9 cellular contexts compared by ENCODE assay signal in genomic region chr13:23321534-23322241, GRCh38.
DNase-seq lines count a peak whose midpoint lies in the region; ATAC-seq and TF ChIP-seq lines count a peak whose summit lies in the region.
"Had no signal": no experiment of that assay in that cellular context is flagged by ENCODE, and none has a peak within 500 bp of the region (broad histone marks: within the 10 kb centered on the region; RNA-seq: fewer than 3 reads in every experiment).

No MANE protein-coding gene starts in this region.

- H3K27me3 Mint-ChIP-seq in activated CD4-positive, alpha-beta T cell treated with anti-CD3 and anti-CD28 coated beads, Interleukin-2, amount 10 ng/mL, durations not matched to agents 24 days and 14 days, result peaks cover 8% of the 10 kb centered on the region

- peak; percentile 84 for ATAC-seq in HG02798 (IDR thresholded peaks at IDR 0.05; ENCODE audit: poor library complexity, unreplicated experiment)

- H3K4me3 ChIP-seq in SJCRH30, result peak overlapping the region; percentile 35
- peak overlapping the region; percentile 34 to 56 (median 48) for H3K4me3 ChIP-seq in fibroblast of lung (replicated peaks in 1 of 4; ENCODE audit: control extremely low read depth in 1 of 4, insufficient read depth in 1 of 4, low read depth in 3 of 4, low read length in 4 of 4)
- H3K4me3 ChIP-seq in sigmoid colon, result peak overlapping the region in 3 of 4 donors; percentile 20 to 30 (median 28)

- intact Hi-C loops in activated CD4-positive, alpha-beta T cell treated with anti-CD3 and anti-CD28 coated beads, Interleukin-2, amount 10 ng/mL, durations not matched to agents 24 days and 14 days (cut with micrococcal nuclease), result loop anchor here (2.0 kb wide), 1 partner anchor 53 kb away; no protein-coding TSS in a partner anchor
- intact Hi-C loops in sigmoid colon (cut with DNase I), result no loop called here

- no peak for TF ChIP-seq CTCF in fibroblast of lung (conservative IDR thresholded peaks at IDR 0.05 in 1 of 2, IDR thresholded peaks at IDR 0.05 in 1 of 2; ENCODE audit: low read depth in 1 of 2, low read length in 2 of 2)
- TF ChIP-seq CTCF in sigmoid colon (IDR thresholded peaks at IDR 0.05), result no peak

- H3K36me3 Mint-ChIP-seq in activated CD4-positive, alpha-beta T cell treated with anti-CD3 and anti-CD28 coated beads, Interleukin-2, amount 10 ng/mL, durations not matched to agents 24 days and 14 days (ENCODE audit: low read depth), result no peaks in the 10 kb centered on the region

- H3K9me3 ChIP-seq in SJCRH30 (replicated peaks), result no peaks in the 10 kb centered on the region
- no peaks in the 10 kb centered on the region for H3K9me3 ChIP-seq in fibroblast of lung (ENCODE audit: control insufficient read depth, insufficient read depth, low read depth, low read length)
- no peaks in the 10 kb centered on the region for H3K9me3 ChIP-seq in sigmoid colon

- H3K27ac ChIP-seq in SJCRH30 (peak overlapping the region; percentile 92), fibroblast of lung (ENCODE audit: insufficient read depth, low read length) (peak overlapping the region; percentile 93), sigmoid colon (peak overlapping the region; percentile 15 to 62 (median 46))

- H3K27me3 ChIP-seq in SJCRH30 (no peaks in the 10 kb centered on the region), fibroblast of lung (ENCODE audit: control insufficient read depth, insufficient read depth, low read length) (no peaks in the 10 kb centered on the region), sigmoid colon (no peaks in the 10 kb centered on the region)

- peaks cover 37% of the 10 kb centered on the region for H3K4me1 Mint-ChIP-seq in activated CD4-positive, alpha-beta T cell treated with anti-CD3 and anti-CD28 coated beads, Interleukin-2, amount 10 ng/mL, durations not matched to agents 24 days and 14 days

- H3K4me3 Mint-ChIP-seq in activated CD4-positive, alpha-beta T cell treated with anti-CD3 and anti-CD28 coated beads, Interleukin-2, amount 10 ng/mL, durations not matched to agents 24 days and 14 days, result peak overlapping the region; percentile 70

- peak; percentile 73 for DNase-seq in activated CD4-positive, alpha-beta T cell treated with anti-CD3 and anti-CD28 coated beads, Interleukin-2, amount 10 ng/mL, durations not matched to agents 24 days and 14 days
- DNase-seq in activated CD4-positive, alpha-beta T cell treated with anti-CD3 and anti-CD28 coated beads, Interleukin-2, amount 50 U/mL, for 1 hour, result no peak
- DNase-seq in SJCRH30, result peak; percentile 83 to 87
- peak; percentile 90 to 98 for DNase-seq in fibroblast of lung (ENCODE audit: low read depth in 2 of 2)
- DNase-seq in sigmoid colon, result peak; percentile 76
- no peak for DNase-seq in D341Med (ENCODE audit: low spot score)
- no peak for DNase-seq in Kasumi-1 (lab: John Stamatoyannopoulos, UW)
- DNase-seq: DND-41 had no signal

- peak overlapping the region; percentile 23 for H3K27ac Mint-ChIP-seq in activated CD4-positive, alpha-beta T cell treated with anti-CD3 and anti-CD28 coated beads, Interleukin-2, amount 10 ng/mL, durations not matched to agents 24 days and 14 days

- H3K9me3 Mint-ChIP-seq in activated CD4-positive, alpha-beta T cell treated with anti-CD3 and anti-CD28 coated beads, Interleukin-2, amount 10 ng/mL, durations not matched to agents 24 days and 14 days, result no peaks in the 10 kb centered on the region

- no peak for TF ChIP-seq POLR2A in sigmoid colon (IDR thresholded peaks at IDR 0.05)

- peak overlapping the region; percentile 92 for H3K4me2 ChIP-seq in fibroblast of lung (ENCODE audit: extremely low read depth, insufficient read depth, low read length)

- no peaks in the 10 kb centered on the region for H3K79me2 ChIP-seq in fibroblast of lung (ENCODE audit: control insufficient read depth, insufficient read depth, low read length)

- no peak for TF ChIP-seq EP300 in sigmoid colon (IDR thresholded peaks at IDR 0.05)

- WGBS in sigmoid colon, 2 donors, result 57 to 66% methylated on average over 6 of the region's 6 CpGs

- no peak overlapping the region for H3K9ac ChIP-seq in fibroblast of lung (ENCODE audit: insufficient read depth, low read length)

- peaks cover 33% of the 10 kb centered on the region for H3K4me1 ChIP-seq in SJCRH30
- H3K4me1 ChIP-seq in fibroblast of lung (ENCODE audit: control insufficient read depth, extremely low read depth, insufficient read depth, low read length), result peaks cover 11% of the 10 kb centered on the region
- H3K4me1 ChIP-seq in sigmoid colon, result peaks cover 0 to 34% (median 20%) of the 10 kb centered on the region in 4 donors

- H4K20me1 ChIP-seq in fibroblast of lung (ENCODE audit: control insufficient read depth, extremely low read depth, insufficient read depth, low read length), result no peaks in the 10 kb centered on the region

- no peaks in the 10 kb centered on the region for H3K36me3 ChIP-seq in SJCRH30
- no peaks in the 10 kb centered on the region for H3K36me3 ChIP-seq in fibroblast of lung (ENCODE audit: control insufficient read depth, insufficient read depth, low read length)
- H3K36me3 ChIP-seq in sigmoid colon, result no peaks in the 10 kb centered on the region

- H2AFZ ChIP-seq in fibroblast of lung (ENCODE audit: low read length), result no peak overlapping the region

Comparison
In these comparisons a context has a peak if more than half of its experiments do, and no peak if none do; other contexts are left out.
1. DNase-seq: peak in activated CD4-positive, alpha-beta T cell treated with anti-CD3 and anti-CD28 coated beads, Interleukin-2, amount 10 ng/mL, durations not matched to agents 24 days and 14 days (single experiment), SJCRH30 (2 of 2), fibroblast of lung (2 of 2) and sigmoid colon (single experiment); none in activated CD4-positive, alpha-beta T cell treated with anti-CD3 and anti-CD28 coated beads, Interleukin-2, amount 50 U/mL, for 1 hour (single experiment), D341Med (single experiment) and Kasumi-1 (0 of 2).
2. Peak in every context shown above with its lines, with median percentiles within 50 percentile points of each other: H3K27ac ChIP-seq and H3K4me3 ChIP-seq.